11 cellular contexts compared by ENCODE assay signal in the genomic region with DNA sequence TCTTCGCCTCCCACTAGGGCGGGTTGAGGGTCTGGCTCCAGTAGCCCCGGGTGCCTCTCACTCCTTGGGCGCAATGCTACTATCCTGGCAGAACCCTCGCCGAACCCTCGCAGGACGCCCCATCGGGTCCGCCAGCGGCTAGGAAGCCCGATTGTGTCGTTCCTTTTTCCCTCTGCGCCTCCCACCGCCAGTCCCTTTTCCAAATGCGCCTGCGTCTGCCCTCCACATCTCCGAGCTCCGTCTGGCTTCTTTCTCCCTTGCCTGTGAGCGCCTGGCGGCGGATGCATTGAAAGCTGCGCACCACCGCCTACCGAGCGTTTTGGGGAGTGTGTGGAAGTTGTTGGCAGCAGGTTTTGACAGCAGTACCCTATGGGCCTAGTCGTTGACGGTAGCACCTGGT. TPM values are rescaled to one million over a fixed set of nuclear protein-coding genes. Genes with fewer than 3 reads are reported as not detected.
DNase-seq lines count a peak whose midpoint lies in the region; ATAC-seq and TF ChIP-seq lines count a peak whose summit lies in the region.
"Had no signal": no experiment of that assay in that cellular context is flagged by ENCODE, and none has a peak within 500 bp of the region (broad histone marks: within the 10 kb centered on the region; RNA-seq: fewer than 3 reads in every experiment).

No MANE protein-coding gene starts in this region.

- no peaks in the 10 kb centered on the region for H3K9me2 ChIP-seq in hepatocyte (replicated peaks; ENCODE audit: insufficient read depth)

- 51% methylated on average over 28 of the region's 28 CpGs for WGBS in hepatocyte (ENCODE audit: low lambda C conversion rate, missing lambda C conversion rate)
- 55 to 58% methylated on average over 28 of the region's 28 CpGs for WGBS in sigmoid colon, 2 donors

- intact Hi-C loops in sigmoid colon (cut with DNase I): no loop called here

- no peaks in the 10 kb centered on the region for H3K9me3 ChIP-seq in hepatocyte (ENCODE audit: low read depth)
- no peaks in the 10 kb centered on the region for H3K9me3 ChIP-seq in sigmoid colon

- no peaks in the 10 kb centered on the region for H3K27me3 ChIP-seq in hepatocyte
- H3K27me3 ChIP-seq in sigmoid colon: peaks cover 0 to 8% (median 0%) of the 10 kb centered on the region in 3 donors

- H3K4me2 ChIP-seq in hepatocyte: peak overlapping the region; percentile 72

- H3K27ac ChIP-seq in hepatocyte (no peak overlapping the region), sigmoid colon (no peak overlapping the region)

- no peaks in the 10 kb centered on the region for H3K36me3 ChIP-seq in hepatocyte (replicated peaks; ENCODE audit: insufficient read depth, low read depth)
- no peaks in the 10 kb centered on the region for H3K36me3 ChIP-seq in sigmoid colon

- no peaks in the 10 kb centered on the region for H3K4me1 ChIP-seq in hepatocyte (ENCODE audit: insufficient read depth)
- no peaks in the 10 kb centered on the region for H3K4me1 ChIP-seq in sigmoid colon

- no peaks in the 10 kb centered on the region for H3K79me2 ChIP-seq in hepatocyte

- in situ Hi-C loops in astrocyte of the spinal cord (cut with HindIII; ENCODE audit: low sequenced_read_pairs): no loop called here

- peak; percentile 18 for DNase-seq in GM04503 (ENCODE audit: low read depth)
- peak; percentile 68 for DNase-seq in astrocyte of the spinal cord (ENCODE audit: low read depth, low spot score)
- peak; percentile 77 for DNase-seq in hepatocyte (ENCODE audit: low spot score)
- peak; percentile 65 for DNase-seq in retina
- no peak for DNase-seq in SKM-1 (lab: John Stamatoyannopoulos, UW; ENCODE audit: unreplicated experiment)
- DNase-seq in sigmoid colon: no peak
- DNase-seq: activated CD8-positive, alpha-beta memory T cell treated with anti-CD3 and anti-CD28 coated beads, Interleukin-2, amount 50 U/mL, for 48 hours had no signal

- H3K4me3 ChIP-seq in astrocyte of the spinal cord (ENCODE audit: low read depth, low read length) (peak overlapping the region; percentile 52), hepatocyte (peak overlapping the region; percentile 15), sigmoid colon (peak overlapping the region in 2 of 4 donors; percentile 29 to 43)

- no peak overlapping the region for H2AFZ ChIP-seq in hepatocyte

- no peak for TF ChIP-seq EP300 in sigmoid colon (IDR thresholded peaks at IDR 0.05)

- ATAC-seq in GM19351 (IDR thresholded peaks at IDR 0.05; ENCODE audit: unreplicated experiment) (no peak), HG02763 (IDR thresholded peaks at IDR 0.05; ENCODE audit: unreplicated experiment) (no peak)
- ATAC-seq: natural killer cell treated with Interleukin-12 subunit alpha and Interleukin-12 subunit beta and Interleukin-15 and Interleukin-18, amount 100 ng/mL, for 72 hours had no signal

- TF ChIP-seq CTCF in astrocyte of the spinal cord (IDR thresholded peaks at IDR 0.05; ENCODE audit: low read depth, low read length): peak; percentile 63
- peak; percentile 44 for TF ChIP-seq CTCF in hepatocyte (IDR thresholded peaks at IDR 0.05; ENCODE audit: poor library complexity)
- no peak for TF ChIP-seq CTCF in sigmoid colon (IDR thresholded peaks at IDR 0.05)

- TF ChIP-seq POLR2A in sigmoid colon (IDR thresholded peaks at IDR 0.05): no peak

- H4K20me1 ChIP-seq in hepatocyte (ENCODE audit: insufficient read depth, poor library complexity, severe bottlenecking): no peaks in the 10 kb centered on the region

RNA-seq across cellular contexts. Expression of gene DIRAS3, which starts 1.0 kb away (rescaled TPM):
- total RNA-seq in hepatocyte (1.9 and 3.0 TPM in 2 replicates), sigmoid colon (1 to 10 TPM; 1.4 to 4.6 (median 2.0) TPM)
- polyA plus RNA-seq in hepatocyte (2.0 and 4.1 TPM in 2 replicates), sigmoid colon (under 1 TPM in 2 of 3 donors, not detected in 1; 0.46 to 0.66 TPM)
- total RNA-seq: natural killer cell treated with Interleukin-12 subunit alpha and Interleukin-12 subunit beta and Interleukin-15 and Interleukin-18, amount 100 ng/mL, for 72 hours had no signal
- polyA plus RNA-seq: IgD-negative memory B cell had no signal

Comparison
In these comparisons a context has a peak if more than half of its experiments do, and no peak if none do; other contexts are left out.
1. DNase-seq: peak in GM04503 (single experiment), astrocyte of the spinal cord (single experiment), hepatocyte (single experiment) and retina (single experiment); none in SKM-1 (single experiment) and sigmoid colon (single experiment).
2. CTCF ChIP-seq: peak in astrocyte of the spinal cord (single experiment) and hepatocyte (single experiment); none in sigmoid colon (0 of 4).